4 cellular contexts compared by ENCODE assay signal in genomic region chr17:60717814-60718213, GRCh38.
"Had no signal": no experiment of that assay in that cellular context is flagged by ENCODE, and none has a peak within 500 bp of the region (broad histone marks: within the 10 kb centered on the region; RNA-seq: fewer than 3 reads in every experiment).

No MANE protein-coding gene starts in this region.

- H3K4me3 ChIP-seq: GM23338 had no signal

- H3K27me3 Mint-ChIP-seq: IgD-negative memory B cell had no signal

- H3K9me3 Mint-ChIP-seq: GM23338, H9, IgD-negative memory B cell had no signal

- H3K4me3 Mint-ChIP-seq: GM23338, H9, IgD-negative memory B cell had no signal

- DNase-seq: H9, HCEC 1CT had no signal

- H3K27ac Mint-ChIP-seq: GM23338, IgD-negative memory B cell had no signal

- H2AFZ ChIP-seq: GM23338 had no signal

- ATAC-seq: GM23338 had no signal

- H3K4me2 ChIP-seq: GM23338 had no signal

- H3K4me1 Mint-ChIP-seq: GM23338, H9 had no signal
